Comparison of ENCODE assay signal across 10 cellular contexts in genomic region chr21:31872072-31872451, GRCh38. TPM values are rescaled to one million over a fixed set of nuclear protein-coding genes. Genes with fewer than 3 reads are reported as not detected.
A peak's percentile ranks its signal among the peaks of the same experiment; 100 is the strongest.
DNase-seq lines count a peak whose midpoint lies in the region; ATAC-seq, FAIRE-seq and TF ChIP-seq lines count a peak whose summit lies in the region.
"Had no signal": no experiment of that assay in that cellular context is flagged by ENCODE, and none has a peak within 500 bp of the region (broad histone marks: within the 10 kb centered on the region; RNA-seq: fewer than 3 reads in every experiment).

No MANE protein-coding gene starts in this region.

- no peaks in the 10 kb centered on the region for H3K36me3 ChIP-seq in mucosa of descending colon (ENCODE audit: low read depth)
- H3K36me3 ChIP-seq: prostate gland had no signal

- H3K9ac ChIP-seq in H9 (ENCODE audit: extremely low read depth, insufficient read length, low read length), result peak overlapping the region; percentile 24

- H3K4ac ChIP-seq in H9 (ENCODE audit: low read depth, low read length), result no peak overlapping the region

- peaks cover 2% of the 10 kb centered on the region; the same call in 1 of the 2 replicates for H3K27me3 ChIP-seq in H9 (ENCODE audit: insufficient read depth, low read length)

- H4K8ac ChIP-seq in H9 (replicated peaks; ENCODE audit: insufficient read length, low read depth, low read length), result no peak overlapping the region

- POLR2A ChIA-PET in A549 (lab: Yijun Ruan, JAX), result no interaction called here

- TF ChIP-seq POLR2A in A549 (IDR thresholded peaks at IDR 0.05; ENCODE audit: low read length), result no peak

- peaks cover 0 to 5% of the 10 kb centered on the region in 2 experiments; a peak in 3 of 5 replicates for H3K9me3 Mint-ChIP-seq in H9
- H3K9me3 Mint-ChIP-seq in naive B cell, result no peaks in the 10 kb centered on the region

- ATAC-seq in A549, result no peak
- ATAC-seq in naive B cell (ENCODE audit: low read depth in 2 of 2), result no peak
- ATAC-seq in HG03135 (IDR thresholded peaks at IDR 0.05; ENCODE audit: unreplicated experiment), result no peak
- no peak for ATAC-seq in mucosa of descending colon
- ATAC-seq in GM21360 (IDR thresholded peaks at IDR 0.05; ENCODE audit: unreplicated experiment), result no peak
- no peak for ATAC-seq in GM21515 (IDR thresholded peaks at IDR 0.05; ENCODE audit: unreplicated experiment)

- peak overlapping the region; percentile 80 to 90 for H3K4me3 Mint-ChIP-seq in H9
- H3K4me3 Mint-ChIP-seq in naive B cell, result peak overlapping the region; percentile 83 to 92 (median 87)

- no peaks in the 10 kb centered on the region for H3K79me1 ChIP-seq in H9 (ENCODE audit: insufficient read depth, low read depth, low read length, poor library complexity, severe bottlenecking)

- no peak overlapping the region for H3K23ac ChIP-seq in H9 (ENCODE audit: insufficient read length, low read depth, low read length)

- H3K27ac ChIP-seq in A549 (no peak overlapping the region), H9 (ENCODE audit: insufficient read length, low read depth, low read length) (no peak overlapping the region), cingulate gyrus (ENCODE audit: low read depth, low read length) (peak overlapping the region; percentile 10)

- H4K20me1 ChIP-seq in H9 (ENCODE audit: control insufficient read depth, insufficient read depth, insufficient read length), result no peaks in the 10 kb centered on the region

- H3K79me2 ChIP-seq in H9 (ENCODE audit: insufficient read depth, low read length), result no peaks in the 10 kb centered on the region

- H3K4me3 ChIP-seq in A549 (peak overlapping the region; percentile 74), mucosa of descending colon (no peak overlapping the region)

- no peak overlapping the region for H2AK5ac ChIP-seq in H9 (ENCODE audit: insufficient read length, low read length)

- H4K91ac ChIP-seq in H9 (ENCODE audit: insufficient read length, low read depth, low read length), result no peak overlapping the region

- H3K27ac Mint-ChIP-seq in H9 (peak overlapping the region in 2 of 3 experiments; percentile 80 to 82; a peak in 2 of 7 replicates), naive B cell (no peak overlapping the region)

- no peak overlapping the region for H2BK5ac ChIP-seq in H9 (ENCODE audit: insufficient read length, low read length)

- H2BK20ac ChIP-seq in H9 (ENCODE audit: low read depth, low read length, poor library complexity, severe bottlenecking), result no peak overlapping the region

- peaks cover 33 to 34% of the 10 kb centered on the region in 2 experiments for H3K4me1 Mint-ChIP-seq in H9
- H3K4me1 Mint-ChIP-seq in naive B cell, result peaks cover 8 to 9% (median 8%) of the 10 kb centered on the region in 3 donors

- H3K36me3 Mint-ChIP-seq in H9 (ENCODE audit: insufficient read depth in 1 of 3, low read depth in 3 of 3) (peaks cover 0 to 10% (median 0%) of the 10 kb centered on the region in 3 experiments; a peak in 5 of 7 replicates), naive B cell (no peaks in the 10 kb centered on the region)

- peaks cover 15% of the 10 kb centered on the region for H3K23me2 ChIP-seq in H9 (ENCODE audit: insufficient read length, low read depth, low read length, poor library complexity, severe bottlenecking)

- peak overlapping the region; percentile 19; the same call in 1 of the 2 replicates for H3K14ac ChIP-seq in H9 (ENCODE audit: insufficient read depth, low read length)

- CTCF ChIA-PET in A549 (lab: Yijun Ruan, JAX), result interaction anchor here (1.0 to 2.7 kb wide), 5 partner anchors 17 to 402 kb away, joined by 3 to 22 read pairs (median 5); no protein-coding TSS in a partner anchor

- no peak overlapping the region for H2BK120ac ChIP-seq in H9 (ENCODE audit: low read depth, low read length, poor library complexity, severe bottlenecking)

- no peak overlapping the region for H3T11ph ChIP-seq in H9 (ENCODE audit: low read length)

- DNase-seq in A549 (ENCODE audit: low read depth in 1 of 2, low spot score in 1 of 2), result no peak
- no peak for DNase-seq in H9
- DNase-seq in naive B cell, result no peak
- DNase-seq in mucosa of descending colon, result no peak
- DNase-seq: activated CD4-positive, alpha-beta T cell treated with anti-CD3 and anti-CD28 coated beads for 1 hour had no signal

- no peaks in the 10 kb centered on the region for H3K9me3 ChIP-seq in A549
- H3K9me3 ChIP-seq in H9 (ENCODE audit: control insufficient read depth, low read depth, low read length), result no peaks in the 10 kb centered on the region
- no peaks in the 10 kb centered on the region for H3K9me3 ChIP-seq in mucosa of descending colon
- H3K9me3 ChIP-seq: prostate gland had no signal

- TF ChIP-seq EP300 in A549 (IDR thresholded peaks at IDR 0.05), result no peak

- no peak overlapping the region for H2BK12ac ChIP-seq in H9 (ENCODE audit: insufficient read length, low read depth, low read length)

- peak overlapping the region; percentile 93 for H3K4me2 ChIP-seq in A549
- peak overlapping the region; percentile 91 for H3K4me2 ChIP-seq in H9 (ENCODE audit: insufficient read depth, insufficient read length, low read length)

- FAIRE-seq in A549 (lab: Jason Lieb, UNC), result no peak

- TF ChIP-seq CTCF in A549 (IDR thresholded peaks at IDR 0.05) (no peak), H9 (conservative IDR thresholded peaks at IDR 0.05) (no peak), mucosa of descending colon (IDR thresholded peaks at IDR 0.05) (no peak)

- intact Hi-C loops in mucosa of descending colon (cut with DNase I, micrococcal nuclease), result no loop called here

- WGBS in A549 (ENCODE audit: missing lambda C conversion rate), result 37% methylated on average over 8 of the region's 12 CpGs
- no CpG with 5 or more reads among the region's 12 CpGs for WGBS in H9 (ENCODE audit: extremely low coverage, insufficient read length, low lambda C conversion rate)

- peaks cover 17% of the 10 kb centered on the region for H3K27me3 Mint-ChIP-seq in H9 (ENCODE audit: low read depth)
- peaks cover 39 to 60% (median 48%) of the 10 kb centered on the region in 3 donors for H3K27me3 Mint-ChIP-seq in naive B cell

- H3K4me1 ChIP-seq in A549 (no peaks in the 10 kb centered on the region), H9 (ENCODE audit: insufficient read depth, low read length) (no peaks in the 10 kb centered on the region; the same call in 1 of the 2 replicates), mucosa of descending colon (ENCODE audit: low read depth) (peaks cover 4% of the 10 kb centered on the region)
- H3K4me1 ChIP-seq: prostate gland had no signal

- no peak for TF ChIP-seq RAD21 in A549 (conservative IDR thresholded peaks at IDR 0.05 in 1 of 2, IDR thresholded peaks at IDR 0.05 in 1 of 2)

- H2BK15ac ChIP-seq in H9 (ENCODE audit: low read depth, low read length), result no peak overlapping the region

- H3K56ac ChIP-seq in H9 (ENCODE audit: insufficient read length, low read depth, low read length), result no peak overlapping the region

- H4K5ac ChIP-seq in H9 (ENCODE audit: insufficient read length, low read depth, low read length), result no peak overlapping the region

- H2AFZ ChIP-seq in H9 (ENCODE audit: low read length), result no peak overlapping the region

- peak overlapping the region; percentile 3 for H3K18ac ChIP-seq in H9 (ENCODE audit: insufficient read length, low read depth, low read length)

TF ChIP-seq in A549, 52 proteins besides CTCF, POLR2A, EP300 and RAD21:
- TF ChIP-seq EHMT2 (IDR thresholded peaks at IDR 0.05; ENCODE audit: low read depth), result no peak
- no peak for TF ChIP-seq BCL3 (IDR thresholded peaks at IDR 0.05)
- no peak for TF ChIP-seq ESRRA (IDR thresholded peaks at IDR 0.05; ENCODE audit: borderline replicate concordance, low read length)
- no peak for TF ChIP-seq HMGXB4 (CRISPR knock-in tag; IDR thresholded peaks at IDR 0.05; ENCODE audit: borderline replicate concordance)
TF ChIP-seq in A549: peak in this region for 0.

RNA-seq across cellular contexts. Expression of gene HUNK, which starts 0.8 kb away (rescaled TPM):
- polyA plus RNA-seq in A549 (2011; rRNA removed) (0.52 and 0.71 TPM in 2 replicates), A549 (2017; fragmentation: RNase III; extraction: RNeasy Plus Mini Kit Qiagen cat#74134 plus additional on column Dnase treatment) (0.37 to 0.63 TPM (median 0.44 TPM) in 3 replicates), naive B cell (ENCODE audit: low read depth in 6 of 6) (under 1 TPM in 1 of 6 donors, not detected in 5; 0.05 TPM)
- 0.52 and 0.66 TPM in 2 replicates for polyA plus RNA-seq in A549 (2012; cell fraction: cytosol; rRNA removed)
- 0.48 and 0.69 TPM in 2 replicates for polyA plus RNA-seq in A549 (2012; cell fraction: nucleus; rRNA removed)
- polyA minus RNA-seq in A549 (2011; rRNA and poly(A)+ RNA removed), result 1.1 TPM in 2 replicates
- total RNA-seq in H9 (2021) (5.7 and 5.8 TPM in 2 replicates), mucosa of descending colon (10 to 100 TPM in 2 of 3 donors, 1 to 10 TPM in 1; 3.8 to 12.3 (median 11.0) TPM)

Comparison
In these comparisons a context has a peak if more than half of its experiments do, and no peak if none do; other contexts are left out.
1. H3K27ac Mint-ChIP-seq: peak in H9 (2 of 3); none in naive B cell (0 of 6).